14 cellular contexts compared by ENCODE assay signal in genomic region chr14:52902971-52903385, GRCh38. TPM values are rescaled to one million over a fixed set of nuclear protein-coding genes. Genes with fewer than 3 reads are reported as not detected.
DNase-seq lines count a peak whose midpoint lies in the region; ATAC-seq and TF ChIP-seq lines count a peak whose summit lies in the region.
"Had no signal": no experiment of that assay in that cellular context is flagged by ENCODE, and none has a peak within 500 bp of the region (broad histone marks: within the 10 kb centered on the region; RNA-seq: fewer than 3 reads in every experiment).

No MANE protein-coding gene starts in this region.

- H3K27ac ChIP-seq in ascending aorta = peak overlapping the region; percentile 83 to 86
- peak overlapping the region; percentile 4 to 69 (median 36) for H3K27ac ChIP-seq in sigmoid colon
- H3K27ac ChIP-seq: HL-60 had no signal

- H3K36me3 ChIP-seq in ascending aorta = peaks cover 6 to 15% of the 10 kb centered on the region in 2 donors
- H3K36me3 ChIP-seq in sigmoid colon = peaks cover 0 to 22% (median 2%) of the 10 kb centered on the region in 4 donors

- no peak for TF ChIP-seq POLR2A in sigmoid colon (IDR thresholded peaks at IDR 0.05)

- DNase-seq in HCEC 1CT = peak; percentile 46
- DNase-seq in ascending aorta (ENCODE audit: low spot score in 2 of 2) = no peak
- DNase-seq in fibroblast of villous mesenchyme (ENCODE audit: low read depth) = peak; percentile 61
- no peak for DNase-seq in sigmoid colon
- no peak for DNase-seq in NCI-H345 treated with DMSO at 0.1 percent for 48 hours (lab: John Stamatoyannopoulos, UW; ENCODE audit: unreplicated experiment)
- no peak for DNase-seq in stimulated activated naive CD8-positive, alpha-beta T cell treated with anti-CD3 and anti-CD28 coated beads, Interleukin-15, amount 100 ng/mL, for 72 hours
- no peak for DNase-seq in NCI-H1105 treated with DMSO at 0.1 percent for 48 hours (lab: John Stamatoyannopoulos, UW)
- DNase-seq: activated CD4-positive, alpha-beta T cell treated with anti-CD3 and anti-CD28 coated beads for 36 hours; DMS79; stimulated activated CD4-positive, alpha-beta T cell treated with anti-CD3 and anti-CD28 coated beads, Interleukin-2, amount 100 ng/mL, for 48 hours had no signal

- TF ChIP-seq EP300 in sigmoid colon (IDR thresholded peaks at IDR 0.05) = no peak

- H3K27me3 ChIP-seq in ascending aorta = no peaks in the 10 kb centered on the region
- H3K27me3 ChIP-seq in sigmoid colon = no peaks in the 10 kb centered on the region

- WGBS in sigmoid colon, 2 donors = 71 to 75% methylated on average over 2 of the region's 2 CpGs

- H3K4me3 Mint-ChIP-seq in stimulated activated naive CD8-positive, alpha-beta T cell treated with anti-CD3 and anti-CD28 coated beads, Interleukin-15, amount 100 ng/mL, for 72 hours = no peak overlapping the region
- H3K4me3 Mint-ChIP-seq: activated CD4-positive, alpha-beta T cell treated with anti-CD3 and anti-CD28 coated beads for 36 hours; stimulated activated effector memory CD8-positive, alpha-beta T cell treated with anti-CD3 and anti-CD28 coated beads, Interleukin-12 subunit alpha, Interleukin-12 subunit beta, amount 100 ng/mL, for 72 hours had no signal

- ATAC-seq in stimulated activated naive CD8-positive, alpha-beta T cell treated with anti-CD3 and anti-CD28 coated beads, Interleukin-15, amount 100 ng/mL, for 72 hours = no peak
- no peak for ATAC-seq in HG03432 (IDR thresholded peaks at IDR 0.05; ENCODE audit: unreplicated experiment)
- ATAC-seq: activated CD4-positive, alpha-beta T cell treated with anti-CD3 and anti-CD28 coated beads for 36 hours; stimulated activated effector memory CD8-positive, alpha-beta T cell treated with anti-CD3 and anti-CD28 coated beads, Interleukin-12 subunit alpha, Interleukin-12 subunit beta, amount 100 ng/mL, for 72 hours had no signal

- intact Hi-C loops in ascending aorta (cut with DNase I) (no loop called here), sigmoid colon (cut with DNase I) (loop anchor here (5.0 kb wide), 1 partner anchor 34 kb away; no protein-coding TSS in a partner anchor)

- peaks cover 0 to 40% of the 10 kb centered on the region in 2 donors for H3K4me1 ChIP-seq in ascending aorta
- peaks cover 0 to 68% (median 46%) of the 10 kb centered on the region in 4 donors for H3K4me1 ChIP-seq in sigmoid colon

- no peaks in the 10 kb centered on the region for H3K9me3 Mint-ChIP-seq in stimulated activated naive CD8-positive, alpha-beta T cell treated with anti-CD3 and anti-CD28 coated beads, Interleukin-15, amount 100 ng/mL, for 72 hours
- H3K9me3 Mint-ChIP-seq: stimulated activated effector memory CD8-positive, alpha-beta T cell treated with anti-CD3 and anti-CD28 coated beads, Interleukin-12 subunit alpha, Interleukin-12 subunit beta, amount 100 ng/mL, for 72 hours had no signal

- no peak overlapping the region for H3K4me3 ChIP-seq in ascending aorta
- H3K4me3 ChIP-seq in fibroblast of villous mesenchyme (ENCODE audit: low read depth, low read length) = no peak overlapping the region
- no peak overlapping the region for H3K4me3 ChIP-seq in sigmoid colon

- no peaks in the 10 kb centered on the region for H3K9me3 ChIP-seq in ascending aorta
- H3K9me3 ChIP-seq in sigmoid colon = no peaks in the 10 kb centered on the region

- H3K27ac Mint-ChIP-seq in stimulated activated naive CD8-positive, alpha-beta T cell treated with anti-CD3 and anti-CD28 coated beads, Interleukin-15, amount 100 ng/mL, for 72 hours = no peak overlapping the region
- H3K27ac Mint-ChIP-seq: activated CD4-positive, alpha-beta T cell treated with anti-CD3 and anti-CD28 coated beads for 36 hours; progenitor cell of endocrine pancreas; stimulated activated effector memory CD8-positive, alpha-beta T cell treated with anti-CD3 and anti-CD28 coated beads, Interleukin-12 subunit alpha, Interleukin-12 subunit beta, amount 100 ng/mL, for 72 hours had no signal

- no peaks in the 10 kb centered on the region for H3K27me3 Mint-ChIP-seq in stimulated activated naive CD8-positive, alpha-beta T cell treated with anti-CD3 and anti-CD28 coated beads, Interleukin-15, amount 100 ng/mL, for 72 hours
- H3K27me3 Mint-ChIP-seq: progenitor cell of endocrine pancreas had no signal

- no peaks in the 10 kb centered on the region for H3K4me1 Mint-ChIP-seq in stimulated activated naive CD8-positive, alpha-beta T cell treated with anti-CD3 and anti-CD28 coated beads, Interleukin-15, amount 100 ng/mL, for 72 hours
- H3K4me1 Mint-ChIP-seq: activated CD4-positive, alpha-beta T cell treated with anti-CD3 and anti-CD28 coated beads for 36 hours; stimulated activated effector memory CD8-positive, alpha-beta T cell treated with anti-CD3 and anti-CD28 coated beads, Interleukin-12 subunit alpha, Interleukin-12 subunit beta, amount 100 ng/mL, for 72 hours had no signal

- TF ChIP-seq CTCF in ascending aorta (IDR thresholded peaks at IDR 0.05) (no peak), fibroblast of villous mesenchyme (IDR thresholded peaks at IDR 0.05; ENCODE audit: insufficient read depth, low read depth, low read length) (no peak), sigmoid colon (IDR thresholded peaks at IDR 0.05) (no peak)

RNA-seq across cellular contexts. Expression of gene FERMT2, which starts 47.9 kb away (rescaled TPM):
- total RNA-seq in ascending aorta (101 TPM), fibroblast of villous mesenchyme (266 and 320 TPM in 2 replicates), sigmoid colon (100 to 1,000 TPM; 278 to 317 (median 297) TPM)
- 10 to 100 TPM in 2 of 3 donors, 1 to 10 TPM in 1; 3.0 to 21.9 (median 13.8) TPM for polyA plus RNA-seq in sigmoid colon

Comparison
In these comparisons a context has a peak if more than half of its experiments do, and no peak if none do; other contexts are left out.
1. DNase-seq: peak in HCEC 1CT (single experiment) and fibroblast of villous mesenchyme (single experiment); none in ascending aorta (0 of 2), sigmoid colon (single experiment), NCI-H345 treated with DMSO at 0.1 percent for 48 hours (single experiment), stimulated activated naive CD8-positive, alpha-beta T cell treated with anti-CD3 and anti-CD28 coated beads, Interleukin-15, amount 100 ng/mL, for 72 hours (0 of 2) and NCI-H1105 treated with DMSO at 0.1 percent for 48 hours (single experiment).